ENCODE assay signal across 1 cellular context in the genomic region with DNA sequence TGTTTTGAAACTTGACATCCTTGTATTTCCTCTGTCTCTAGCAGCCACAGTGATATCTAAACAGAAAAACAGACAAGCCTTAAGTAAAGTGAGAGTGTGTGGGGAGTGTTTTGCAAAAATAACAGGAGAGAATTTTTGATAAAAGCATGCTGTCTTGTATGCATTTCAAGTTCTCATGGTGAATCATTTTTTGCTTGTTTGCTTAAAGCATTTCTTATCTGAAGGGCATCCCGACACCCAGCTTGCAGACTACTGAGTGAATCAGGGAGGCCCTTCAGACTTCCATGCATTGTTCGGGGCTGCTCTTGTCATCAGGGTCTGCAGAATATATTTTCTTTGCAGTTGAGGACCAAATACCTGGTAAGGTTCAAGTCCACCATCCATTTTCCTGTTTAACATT.
TF ChIP-seq lines count a peak whose summit lies in the region.

No MANE protein-coding gene starts in this region.

TF ChIP-seq in H1, 55 proteins besides CTCF, POLR2A, EP300 and RAD21:
- TF ChIP-seq POLR2AphosphoS5 (IDR thresholded peaks at IDR 0.05; ENCODE audit: low read depth, low read length) (no peak), BRCA1 (IDR thresholded peaks at IDR 0.05; ENCODE audit: low read depth, low read length) (no peak), SP1 (IDR thresholded peaks at IDR 0.05; ENCODE audit: low read depth, low read length) (no peak), HDAC6 (IDR thresholded peaks at IDR 0.05; ENCODE audit: low read depth, low read length) (no peak), BCL11A (IDR thresholded peaks at IDR 0.05; ENCODE audit: low read depth in 2 of 2, low read length in 2 of 2) (no peak), CBX8 (IDR thresholded peaks at IDR 0.05; ENCODE audit: borderline replicate concordance, low read depth, low read length) (no peak), TBP (IDR thresholded peaks at IDR 0.05; ENCODE audit: low read depth, low read length) (no peak), ASH2L (IDR thresholded peaks at IDR 0.05; ENCODE audit: low read length) (no peak), JUN (IDR thresholded peaks at IDR 0.05; ENCODE audit: low read depth, low read length) (no peak), RXRA (IDR thresholded peaks at IDR 0.05; ENCODE audit: insufficient read depth, low read depth, low read length) (no peak), SIN3A (conservative IDR thresholded peaks at IDR 0.05 in 1 of 2, IDR thresholded peaks at IDR 0.05 in 1 of 2; ENCODE audit: low read depth in 1 of 2, low read length in 2 of 2) (no peak), HDAC2 (IDR thresholded peaks at IDR 0.05; ENCODE audit: borderline replicate concordance in 1 of 2, low read depth in 2 of 2, low read length in 2 of 2) (no peak), EZH2 (IDR thresholded peaks at IDR 0.05; ENCODE audit: low read depth, low read length, severe bottlenecking) (no peak), KDM5A (IDR thresholded peaks at IDR 0.05; ENCODE audit: low read length) (no peak)
- TF ChIP-seq, protein P1, sequence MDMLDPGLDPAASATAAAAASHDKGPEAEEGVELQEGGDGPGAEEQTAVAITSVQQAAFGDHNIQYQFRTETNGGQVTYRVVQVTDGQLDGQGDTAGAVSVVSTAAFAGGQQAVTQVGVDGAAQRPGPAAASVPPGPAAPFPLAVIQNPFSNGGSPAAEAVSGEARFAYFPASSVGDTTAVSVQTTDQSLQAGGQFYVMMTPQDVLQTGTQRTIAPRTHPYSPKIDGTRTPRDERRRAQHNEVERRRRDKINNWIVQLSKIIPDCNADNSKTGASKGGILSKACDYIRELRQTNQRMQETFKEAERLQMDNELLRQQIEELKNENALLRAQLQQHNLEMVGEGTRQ (IDR thresholded peaks at IDR 0.05; ENCODE audit: low read length), result no peak
TF ChIP-seq in H1: peak in this region for 0.
